Comparison of ENCODE assay signal across 8 cellular contexts in the genomic region with DNA sequence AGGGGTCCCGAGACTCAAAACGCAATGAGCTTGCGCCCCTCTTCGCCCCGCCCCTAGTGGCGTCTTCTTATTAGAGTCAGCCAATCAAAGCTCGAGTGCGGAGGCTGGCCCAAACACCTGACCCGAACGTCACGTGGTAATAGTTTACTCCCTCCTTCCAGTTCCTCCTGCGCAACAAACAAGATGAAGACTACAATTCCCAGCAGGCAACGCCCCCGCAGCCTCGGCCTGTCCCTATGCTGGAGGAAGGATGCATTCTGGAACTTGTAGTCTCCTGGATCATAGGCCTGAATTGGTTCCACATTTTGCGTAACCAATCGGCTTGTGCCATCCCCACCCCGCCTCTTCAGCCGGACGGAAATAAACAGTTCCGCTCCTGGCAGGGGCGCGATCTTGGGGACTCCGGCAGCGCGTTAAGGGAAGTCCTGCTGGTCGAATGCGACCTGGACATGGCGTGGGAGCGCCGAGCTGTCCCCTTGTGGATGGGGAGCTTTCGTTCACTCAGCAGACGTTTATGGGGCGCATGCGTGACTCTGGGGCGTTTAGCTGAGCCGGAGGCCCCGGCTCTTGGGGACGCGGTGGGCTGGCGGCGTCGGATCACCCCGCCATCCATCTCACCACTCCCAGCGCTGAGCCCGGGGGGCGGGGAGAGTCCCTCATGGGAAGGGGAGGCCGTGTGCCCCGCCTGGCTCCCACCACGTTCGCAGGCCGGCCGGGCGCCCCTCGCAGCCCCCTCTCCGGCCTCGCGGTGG. TPM values are rescaled to one million over a fixed set of nuclear protein-coding genes. Genes with fewer than 3 reads are reported as not detected.
DNase-seq lines count a peak whose midpoint lies in the region; ATAC-seq and TF ChIP-seq lines count a peak whose summit lies in the region.

A gene (minus strand): TSS at position 26 of the 752 bp plus-strand sequence. CDS start 38 bp downstream, outside the sequence.

- H2AK5ac ChIP-seq in IMR-90 (ENCODE audit: low read depth, low read length), result peak within 1 kb of the TSS; percentile 46; the same call in 1 of the 2 replicates

- H3K36me3 ChIP-seq in IMR-90 (ENCODE audit: control insufficient read depth, insufficient read depth, low read length) (peaks cover 10% of the 10 kb centered on the region), OCI-LY7 (ENCODE audit: insufficient read depth, low read length) (peaks cover 10% of the 10 kb centered on the region; the same call in 1 of the 2 replicates)

- H4K91ac ChIP-seq in IMR-90 (ENCODE audit: insufficient read depth, low read depth, low read length), result peak within 1 kb of the TSS; percentile 46

- no peaks in the 10 kb centered on the region for H3K9me2 ChIP-seq in OCI-LY7 (ENCODE audit: insufficient read depth, low read length)

- H3K27ac ChIP-seq in IMR-90 (ENCODE audit: insufficient read depth, low read length), result peak within 1 kb of the TSS; percentile 70
- H3K27ac ChIP-seq in OCI-LY7 (ENCODE audit: low read depth, low read length, poor library complexity, severe bottlenecking), result peak within 1 kb of the TSS; percentile 78

- peak within 1 kb of the TSS; percentile 34; the same call in 1 of the 2 replicates for H3K18ac ChIP-seq in IMR-90 (ENCODE audit: low read depth, low read length)

- peak within 1 kb of the TSS; percentile 69 for H3K14ac ChIP-seq in IMR-90 (replicated peaks; ENCODE audit: low read depth, low read length)

- no peaks in the 10 kb centered on the region for H3K27me3 ChIP-seq in IMR-90 (ENCODE audit: control insufficient read depth, insufficient read depth, low read length)

- H2AFZ ChIP-seq in IMR-90 (replicated peaks; ENCODE audit: low read length, poor library complexity), result peak within 1 kb of the TSS; percentile 94
- peak within 1 kb of the TSS; percentile 53; the same call in 1 of the 2 replicates for H2AFZ ChIP-seq in OCI-LY7 (ENCODE audit: low read length)

- intact Hi-C loops in IMR-90 (cut with micrococcal nuclease), result no loop called here
- intact Hi-C loops in OCI-LY7 (cut with micrococcal nuclease; ENCODE audit: unreplicated experiment), result loop anchor here (1.0 to 5.0 kb wide), 7 partner anchors 21 to 217 kb away; a partner anchor contains a TSS

- H3K4me1 ChIP-seq in IMR-90 (ENCODE audit: control insufficient read depth, insufficient read depth, low read length), result peaks cover 11% of the 10 kb centered on the region
- peaks cover 33% of the 10 kb centered on the region for H3K4me1 ChIP-seq in OCI-LY7 (ENCODE audit: insufficient read depth, low read length, poor library complexity, severe bottlenecking)

- 0% methylated on average over 22 of the region's 58 CpGs; no CpG with 5 or more reads in 1 of the 2 experiments for WGBS in IMR-90 (ENCODE audit: extremely low coverage in 2 of 2, insufficient read length in 1 of 2), 2 experiments

- H4K20me1 ChIP-seq in IMR-90 (ENCODE audit: insufficient read depth, low read length) (peaks cover 5% of the 10 kb centered on the region; the same call in 1 of the 2 replicates), OCI-LY7 (ENCODE audit: insufficient read depth, low read length) (peaks cover 4% of the 10 kb centered on the region; the same call in 1 of the 2 replicates)

- peak; percentile 100 for DNase-seq in DMS153 (lab: John Stamatoyannopoulos, UW)
- DNase-seq in IMR-90, result peak; percentile 100
- peak; percentile 100 for DNase-seq in OCI-LY7 (ENCODE audit: low spot score)
- peak; percentile 95 for DNase-seq in activated T-cell treated with anti-CD3 and anti-CD28 coated beads for 1 hour (ENCODE audit: low read depth)
- peak; percentile 100 for DNase-seq in epidermal melanocyte (ENCODE audit: insufficient read length, low spot score)
- peak; percentile 100 for DNase-seq in middle frontal gyrus (ENCODE audit: extremely low spot score, low spot score)
- peak; percentile 92 to 95 for DNase-seq in stimulated activated CD8-positive, alpha-beta memory T cell treated with anti-CD3 and anti-CD28 coated beads, Interleukin-2, amount 100 ng/mL, for 48 hours (ENCODE audit: low read depth in 2 of 2)

- H3K9ac ChIP-seq in IMR-90 (ENCODE audit: low read depth, low read length), result peak within 1 kb of the TSS; percentile 72

- dilution Hi-C loops in IMR-90 (cut with HindIII; ENCODE audit: low sequenced_read_pairs, unreplicated experiment), result no loop called here

- peak within 1 kb of the TSS; percentile 75 to 77; a peak in 3 of 4 replicates for H4K8ac ChIP-seq in IMR-90 (ENCODE audit: low read depth in 2 of 2, low read length in 2 of 2)

- BruUV-seq in IMR-90 (replicated peaks; lab: Mats Ljungman, UMichigan), result no TSS peak
- BruUV-seq in OCI-LY7 (replicated peaks; lab: Mats Ljungman, UMichigan), result no TSS peak

- H3K79me1 ChIP-seq in IMR-90 (ENCODE audit: low read depth in 1 of 2, low read length in 2 of 2), result peaks cover 6 to 29% of the 10 kb centered on the region in 2 experiments; a peak in 3 of 4 replicates

- POLR2A ChIA-PET in IMR-90 (lab: Charles Lee; ENCODE audit: unreplicated experiment), result interaction anchor here (0.5 to 1.5 kb wide), 8 partner anchors 9 to 333 kb away, joined by 3 to 12 read pairs (median 5); a partner anchor contains a TSS
- POLR2A ChIA-PET in OCI-LY7 (lab: Charles Lee), result interaction anchor here (0.5 to 2.6 kb wide), 21 partner anchors 9 to 248 kb away, joined by 3 to 28 read pairs (median 4); a partner anchor contains a TSS

- H3K9me3 ChIP-seq in IMR-90 (ENCODE audit: control insufficient read depth, insufficient read depth, low read length) (no peaks in the 10 kb centered on the region), OCI-LY7 (ENCODE audit: low read length) (no peaks in the 10 kb centered on the region)

- H3K4me3 ChIP-seq in IMR-90 (ENCODE audit: insufficient read depth, low read depth, low read length), result peak within 1 kb of the TSS; percentile 68
- peak within 1 kb of the TSS; percentile 78 for H3K4me3 ChIP-seq in OCI-LY7 (ENCODE audit: low read depth, low read length, poor library complexity, severe bottlenecking)

- H3K79me2 ChIP-seq in OCI-LY7 (ENCODE audit: insufficient read depth, low read depth, low read length), result peaks cover 17% of the 10 kb centered on the region; the same call in 1 of the 2 replicates

- peak within 1 kb of the TSS; percentile 67 for H2BK5ac ChIP-seq in IMR-90 (ENCODE audit: low read depth, low read length, poor library complexity, severe bottlenecking)

- peak within 1 kb of the TSS; percentile 55 for H4K5ac ChIP-seq in IMR-90 (ENCODE audit: low read depth, low read length)

- peak; percentile 85 for TF ChIP-seq POLR2A in IMR-90 (IDR thresholded peaks at IDR 0.05; ENCODE audit: low read depth, low read length)

- in situ Hi-C loops in IMR-90 (cut with MboI; ENCODE audit: low sequenced_read_pairs), result no loop called here

- peak; percentile 90 for ATAC-seq in GM21528 (IDR thresholded peaks at IDR 0.05; ENCODE audit: low FRiP score, unreplicated experiment)
- peak; percentile 96 for ATAC-seq in IMR-90 (ENCODE audit: low read depth)

- H2BK15ac ChIP-seq in IMR-90 (ENCODE audit: low read depth, low read length), result peak within 1 kb of the TSS; percentile 82; the same call in 2 of the 3 replicates

- peak within 1 kb of the TSS; percentile 37; the same call in 1 of the 2 replicates for H3K56ac ChIP-seq in IMR-90 (ENCODE audit: extremely low read depth, insufficient read depth, low read length)

- peak; percentile 27; the same call in 1 of the 2 replicates for TF ChIP-seq CTCF in IMR-90 (conservative IDR thresholded peaks at IDR 0.05; ENCODE audit: low read depth, low read length)
- TF ChIP-seq CTCF in OCI-LY7 (conservative IDR thresholded peaks at IDR 0.05; ENCODE audit: low read length), result peak; percentile 92

- H3K23ac ChIP-seq in IMR-90 (ENCODE audit: low read depth, low read length), result peak within 1 kb of the TSS; percentile 25

- TF ChIP-seq RAD21 in IMR-90 (IDR thresholded peaks at IDR 0.05; ENCODE audit: low read length), result no peak; the same call in 1 of the 2 replicates

- no peak within 1 kb of the TSS for H2BK20ac ChIP-seq in IMR-90 (ENCODE audit: low read depth, low read length)

- peak within 1 kb of the TSS; percentile 21 for H2BK120ac ChIP-seq in IMR-90 (ENCODE audit: low read depth, low read length)

- H3K4me2 ChIP-seq in IMR-90 (ENCODE audit: low read depth, low read length) (peak within 1 kb of the TSS; percentile 86), OCI-LY7 (ENCODE audit: low read length) (peak within 1 kb of the TSS; percentile 90)

- peak within 1 kb of the TSS; percentile 90 for H2AK9ac ChIP-seq in IMR-90 (replicated peaks; ENCODE audit: low read depth, low read length, poor library complexity)

- peak within 1 kb of the TSS; percentile 80 for H3K4ac ChIP-seq in IMR-90 (ENCODE audit: low read depth, low read length)

- peaks cover 7% of the 10 kb centered on the region for H3K9me1 ChIP-seq in IMR-90 (ENCODE audit: insufficient read depth, low read length)

- CTCF ChIA-PET in IMR-90 (lab: Yijun Ruan, JAX), result interaction anchor here (0.7 to 2.1 kb wide), 8 partner anchors 20 to 159 kb away, joined by 3 to 9 read pairs (median 4); a partner anchor contains a TSS
- CTCF ChIA-PET in OCI-LY7 (lab: Charles Lee; ENCODE audit: unreplicated experiment), result interaction anchor here (0.5 to 2.4 kb wide), 14 partner anchors 9 to 876 kb away, joined by 3 to 10 read pairs (median 4); a partner anchor contains a TSS

TF ChIP-seq in IMR-90, 13 proteins besides CTCF, POLR2A, EP300 and RAD21 (continues in another document):
- no peak for TF ChIP-seq RFX5 (IDR thresholded peaks at IDR 0.05; ENCODE audit: low read depth, low read length)
- TF ChIP-seq SMC3 (IDR thresholded peaks at IDR 0.05; ENCODE audit: low read depth, low read length), result no peak
- no peak for TF ChIP-seq MAFK (IDR thresholded peaks at IDR 0.05; ENCODE audit: low read depth, low read length)
- peak; percentile 40; the same call in 1 of the 2 replicates for TF ChIP-seq FOS (IDR thresholded peaks at IDR 0.05; ENCODE audit: low read depth, low read length)
- TF ChIP-seq, protein P1, sequence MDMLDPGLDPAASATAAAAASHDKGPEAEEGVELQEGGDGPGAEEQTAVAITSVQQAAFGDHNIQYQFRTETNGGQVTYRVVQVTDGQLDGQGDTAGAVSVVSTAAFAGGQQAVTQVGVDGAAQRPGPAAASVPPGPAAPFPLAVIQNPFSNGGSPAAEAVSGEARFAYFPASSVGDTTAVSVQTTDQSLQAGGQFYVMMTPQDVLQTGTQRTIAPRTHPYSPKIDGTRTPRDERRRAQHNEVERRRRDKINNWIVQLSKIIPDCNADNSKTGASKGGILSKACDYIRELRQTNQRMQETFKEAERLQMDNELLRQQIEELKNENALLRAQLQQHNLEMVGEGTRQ (IDR thresholded peaks at IDR 0.05; ENCODE audit: low read depth, low read length), result peak; percentile 99
- peak; percentile 2 for TF ChIP-seq BHLHE40 (IDR thresholded peaks at IDR 0.05; ENCODE audit: low read depth, low read length)
- TF ChIP-seq CHD1 (IDR thresholded peaks at IDR 0.05; ENCODE audit: low read depth, low read length), result no peak
- TF ChIP-seq NFE2L2 (IDR thresholded peaks at IDR 0.05; ENCODE audit: low read depth, low read length), result no peak
- no peak for TF ChIP-seq RCOR1 (IDR thresholded peaks at IDR 0.05; ENCODE audit: insufficient replicate concordance, low read length)

RNA-seq across cellular contexts. Expression of the gene that starts here (rescaled TPM):
- total RNA-seq in IMR-90 (2012; rRNA removed) (7.8 and 9.0 TPM in 2 replicates), OCI-LY7 (2022) (117 and 123 TPM in 2 replicates)
- 35.5 and 36.7 TPM in 2 replicates for polyA plus RNA-seq in IMR-90 (2012; rRNA removed)
- 28.5 and 41.3 TPM in 2 replicates for polyA plus RNA-seq in IMR-90 (2012; cell fraction: cytosol; rRNA removed)
- 54.3 and 84.4 TPM in 2 replicates for polyA plus RNA-seq in IMR-90 (2012; cell fraction: nucleus; rRNA removed; ENCODE audit: low replicate concordance)
- 24.1 and 29.9 TPM in 2 replicates for total RNA-seq in OCI-LY7 (2014; rRNA removed; shearing (Covaris generic))

Comparison
In these comparisons a context has a peak if more than half of its experiments do, and no peak if none do; other contexts are left out.
1. Peak in every context shown above with its lines: DNase-seq, ATAC-seq, H3K4me3 ChIP-seq and H3K27ac ChIP-seq.